9 cellular contexts compared by ENCODE assay signal in the genomic region with DNA sequence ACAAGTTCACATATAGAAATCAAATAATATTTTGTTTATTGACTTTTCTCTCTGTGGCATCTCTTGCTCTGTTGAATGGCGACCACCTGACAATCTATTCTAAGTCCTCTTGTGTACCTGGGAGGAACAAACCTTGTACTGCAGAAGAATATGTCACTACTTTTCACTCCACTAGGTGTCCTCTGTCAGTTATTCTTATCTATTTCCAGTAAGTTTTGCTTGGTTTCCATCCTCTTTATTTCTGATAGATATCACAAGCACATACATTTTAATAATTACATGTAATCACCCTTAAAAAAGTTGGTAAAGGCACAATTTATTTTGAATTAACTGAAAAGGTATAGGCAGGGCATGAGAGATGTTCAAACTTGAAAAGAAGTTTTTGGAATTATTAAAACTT.
A peak's percentile ranks its signal among the peaks of the same experiment; 100 is the strongest.
DNase-seq lines count a peak whose midpoint lies in the region; ATAC-seq, FAIRE-seq and TF ChIP-seq lines count a peak whose summit lies in the region.
"Had no signal": no experiment of that assay in that cellular context is flagged by ENCODE, and none has a peak within 500 bp of the region (broad histone marks: within the 10 kb centered on the region; RNA-seq: fewer than 3 reads in every experiment).

No MANE protein-coding gene starts in this region.

- CTCF ChIA-PET in AG04450 (lab: Charles Lee): no interaction called here

- no peaks in the 10 kb centered on the region for H3K36me3 Mint-ChIP-seq in GM23338 (ENCODE audit: low read depth)

- POLR2A ChIA-PET in AG04450 (lab: Yijun Ruan, JAX): no interaction called here

- no peaks in the 10 kb centered on the region for H3F3A ChIP-seq in GM23338 (replicated peaks; ENCODE audit: low read depth)

- H3K4me3 Mint-ChIP-seq in GM23338: no peak overlapping the region
- H3K4me3 Mint-ChIP-seq: activated CD4-positive, alpha-beta T cell treated with anti-CD3 and anti-CD28 coated beads, Interleukin-2, amount 10 ng/mL, durations not matched to agents 7 days and 5 days had no signal

- FAIRE-seq in RCC 7860 (lab: Jason Lieb, UNC): no peak

- no peaks in the 10 kb centered on the region for H3K4me1 ChIP-seq in GM23338 (ENCODE audit: insufficient read depth)

- no peaks in the 10 kb centered on the region for H3K36me3 ChIP-seq in GM23338 (ENCODE audit: insufficient read depth)

- no peak overlapping the region for H3K27ac ChIP-seq in AG04450 (ENCODE audit: low read depth, low read length)
- no peak overlapping the region for H3K27ac ChIP-seq in GM23338 (ENCODE audit: low read depth)

- no peaks in the 10 kb centered on the region for H4K20me1 ChIP-seq in GM23338 (replicated peaks; ENCODE audit: insufficient read depth)

- H3K4me2 ChIP-seq in GM23338: no peak overlapping the region

- no peaks in the 10 kb centered on the region for H3K9me3 ChIP-seq in AG04450 (ENCODE audit: control insufficient read depth, insufficient read depth, low read length)

- TF ChIP-seq CTCF in AG04450 (IDR thresholded peaks at IDR 0.05; ENCODE audit: low read depth, low read length) (peak; percentile 43), GM23338 (conservative IDR thresholded peaks at IDR 0.05; ENCODE audit: low read depth in 2 of 2) (peak; percentile 54 to 55), fibroblast of villous mesenchyme (IDR thresholded peaks at IDR 0.05; ENCODE audit: insufficient read depth, low read depth, low read length) (peak; percentile 28)

- ATAC-seq in GM23338: peak; percentile 45; the same call in 2 of the 3 replicates
- no peak for ATAC-seq in GM18520 (IDR thresholded peaks at IDR 0.05; ENCODE audit: unreplicated experiment)
- no peak for ATAC-seq in GM18502 (IDR thresholded peaks at IDR 0.05; ENCODE audit: poor library complexity, unreplicated experiment)

- DNase-seq in AG04450 (ENCODE audit: low read depth, low spot score) (peak; percentile 1), GM23338 (ENCODE audit: low spot score) (peak; percentile 53), RCC 7860 (ENCODE audit: low spot score) (peak; percentile 6), fibroblast of villous mesenchyme (ENCODE audit: low read depth) (peak; percentile 13), LoVo (ENCODE audit: low spot score) (no peak), foreskin melanocyte (no peak)
- DNase-seq: activated CD4-positive, alpha-beta T cell treated with anti-CD3 and anti-CD28 coated beads, Interleukin-2, amount 10 ng/mL, durations not matched to agents 7 days and 5 days had no signal

- H3K9me3 Mint-ChIP-seq in GM23338: no peaks in the 10 kb centered on the region; the same call in 2 of the 3 replicates

- H2AFZ ChIP-seq in GM23338: no peak overlapping the region

- H3K4me1 Mint-ChIP-seq in GM23338: no peaks in the 10 kb centered on the region
- H3K4me1 Mint-ChIP-seq: activated CD4-positive, alpha-beta T cell treated with anti-CD3 and anti-CD28 coated beads, Interleukin-2, amount 10 ng/mL, durations not matched to agents 7 days and 5 days had no signal

- no peaks in the 10 kb centered on the region for H3K79me2 ChIP-seq in GM23338 (replicated peaks; ENCODE audit: insufficient read depth)

- no peaks in the 10 kb centered on the region for H3K9me2 ChIP-seq in GM23338 (ENCODE audit: insufficient read depth)

- H3K27me3 ChIP-seq in AG04450 (ENCODE audit: control insufficient read depth, insufficient read depth, low read length) (no peaks in the 10 kb centered on the region), GM23338 (ENCODE audit: insufficient read depth) (no peaks in the 10 kb centered on the region)

- no peak overlapping the region for H3K4me3 ChIP-seq in AG04450 (ENCODE audit: low read depth, low read length)
- H3K4me3 ChIP-seq in GM23338: no peak overlapping the region
- H3K4me3 ChIP-seq in fibroblast of villous mesenchyme (ENCODE audit: low read depth, low read length): no peak overlapping the region

- no peaks in the 10 kb centered on the region for H3K27me3 Mint-ChIP-seq in GM23338 (ENCODE audit: insufficient read depth, low read depth, poor library complexity)

- no peak overlapping the region for H3K27ac Mint-ChIP-seq in GM23338
- H3K27ac Mint-ChIP-seq: activated CD4-positive, alpha-beta T cell treated with anti-CD3 and anti-CD28 coated beads, Interleukin-2, amount 10 ng/mL, durations not matched to agents 7 days and 5 days had no signal

TF ChIP-seq in GM23338, 12 proteins besides CTCF, POLR2A, EP300 and RAD21 (continues in another document):
- no peak for TF ChIP-seq NANOG (IDR thresholded peaks at IDR 0.05; ENCODE audit: borderline replicate concordance)
- no peak for TF ChIP-seq EZH2phosphoT487 (IDR thresholded peaks at IDR 0.05; ENCODE audit: unreplicated experiment)
- no peak for TF ChIP-seq EZH2 (IDR thresholded peaks at IDR 0.05; ENCODE audit: low read depth, unreplicated experiment)
- no peak for TF ChIP-seq ZNF114 (CRISPR knock-in tag; IDR thresholded peaks at IDR 0.05)
- no peak for TF ChIP-seq STAT1 (IDR thresholded peaks at IDR 0.05; ENCODE audit: unreplicated experiment)
- no peak for TF ChIP-seq POLR2AphosphoS5 (IDR thresholded peaks at IDR 0.05; ENCODE audit: low read depth)
- no peak for TF ChIP-seq ZNF462 (CRISPR knock-in tag; IDR thresholded peaks at IDR 0.05)
- TF ChIP-seq, protein P1, sequence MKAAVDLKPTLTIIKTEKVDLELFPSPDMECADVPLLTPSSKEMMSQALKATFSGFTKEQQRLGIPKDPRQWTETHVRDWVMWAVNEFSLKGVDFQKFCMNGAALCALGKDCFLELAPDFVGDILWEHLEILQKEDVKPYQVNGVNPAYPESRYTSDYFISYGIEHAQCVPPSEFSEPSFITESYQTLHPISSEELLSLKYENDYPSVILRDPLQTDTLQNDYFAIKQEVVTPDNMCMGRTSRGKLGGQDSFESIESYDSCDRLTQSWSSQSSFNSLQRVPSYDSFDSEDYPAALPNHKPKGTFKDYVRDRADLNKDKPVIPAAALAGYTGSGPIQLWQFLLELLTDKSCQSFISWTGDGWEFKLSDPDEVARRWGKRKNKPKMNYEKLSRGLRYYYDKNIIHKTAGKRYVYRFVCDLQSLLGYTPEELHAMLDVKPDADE (IDR thresholded peaks at IDR 0.05): no peak
- no peak for TF ChIP-seq ZNF331 (CRISPR knock-in tag; IDR thresholded peaks at IDR 0.05; ENCODE audit: low read depth)
- TF ChIP-seq JUNB (IDR thresholded peaks at IDR 0.05; ENCODE audit: unreplicated experiment): no peak
- TF ChIP-seq CREB1 (CRISPR knock-in tag; IDR thresholded peaks at IDR 0.05; ENCODE audit: low read depth): no peak

Comparison
In these comparisons a context has a peak if more than half of its experiments do, and no peak if none do; other contexts are left out.
1. DNase-seq: peak in AG04450 (single experiment), GM23338 (single experiment), RCC 7860 (single experiment) and fibroblast of villous mesenchyme (single experiment); none in LoVo (single experiment) and foreskin melanocyte (single experiment).
2. Peak in every context shown above with its lines, with median percentiles within 50 percentile points of each other: CTCF ChIP-seq.